ENCODE assay signal across 8 cellular contexts in genomic region chr3:51718547-51719412, GRCh38. TPM values are rescaled to one million over a fixed set of nuclear protein-coding genes. Genes with fewer than 3 reads are reported as not detected.
A peak's percentile ranks its signal among the peaks of the same experiment; 100 is the strongest.
DNase-seq lines count a peak whose midpoint lies in the region; ATAC-seq and TF ChIP-seq lines count a peak whose summit lies in the region.

No MANE protein-coding gene starts in this region.

- H3K4ac ChIP-seq in neuronal stem cell (ENCODE audit: low read length) = no peak overlapping the region

- H3K79me1 ChIP-seq in neuronal stem cell (ENCODE audit: low read depth, low read length) = no peaks in the 10 kb centered on the region

- DNase-seq in GDM1 (lab: John Stamatoyannopoulos, UW) (peak; percentile 61), NCI-H510A treated with DMSO at 0.1 percent for 48 hours (lab: John Stamatoyannopoulos, UW) (peak; percentile 62), fibroblast of the aortic adventitia (ENCODE audit: low read depth) (peak; percentile 17), neuronal stem cell (ENCODE audit: low spot score) (peak; percentile 63), NCI-H128 (lab: John Stamatoyannopoulos, UW; ENCODE audit: unreplicated experiment) (no peak)
- DNase-seq in activated CD8-positive, alpha-beta memory T cell treated with anti-CD3 and anti-CD28 coated beads for 48 hours (ENCODE audit: low read depth in 2 of 3, low spot score in 2 of 3) = peak; percentile 38 to 55 (median 47)

- H3K9me3 ChIP-seq in neuronal stem cell (replicated peaks in 1 of 2; ENCODE audit: control insufficient read depth in 2 of 2, insufficient read depth in 1 of 2, low read depth in 1 of 2, low read length in 2 of 2) = no peaks in the 10 kb centered on the region

- H3K4me3 ChIP-seq in fibroblast of the aortic adventitia (ENCODE audit: low read depth, low read length) = no peak overlapping the region
- no peak overlapping the region for H3K4me3 ChIP-seq in neuronal stem cell (ENCODE audit: low read length in 2 of 2)

- peak; percentile 59 for TF ChIP-seq CTCF in fibroblast of the aortic adventitia (IDR thresholded peaks at IDR 0.05; ENCODE audit: insufficient read depth, low read length)

- H4K91ac ChIP-seq in neuronal stem cell (ENCODE audit: low read depth, low read length, poor library complexity) = no peak overlapping the region

- no peak overlapping the region for H2BK12ac ChIP-seq in neuronal stem cell (ENCODE audit: low read length)

- H4K8ac ChIP-seq in neuronal stem cell (ENCODE audit: low read depth, low read length) = no peak overlapping the region

- H3K27ac ChIP-seq in neuronal stem cell (replicated peaks; ENCODE audit: low read length) = no peak overlapping the region

- no peak overlapping the region for H2AFZ ChIP-seq in neuronal stem cell (ENCODE audit: low read length)

- H3K23ac ChIP-seq in neuronal stem cell (ENCODE audit: low read depth, low read length, poor library complexity) = no peak overlapping the region

- no CpG with 5 or more reads among the region's 16 CpGs for WGBS in neuronal stem cell (ENCODE audit: extremely low coverage in 2 of 2, insufficient read length in 2 of 2, insufficient replicate concordance in 1 of 2), 2 donors

- H2BK120ac ChIP-seq in neuronal stem cell (ENCODE audit: low read depth, low read length) = no peak overlapping the region

- peaks cover 6 to 11% of the 10 kb centered on the region in 2 donors for H3K36me3 ChIP-seq in neuronal stem cell (replicated peaks in 1 of 2; ENCODE audit: control insufficient read depth in 2 of 2, insufficient read depth in 2 of 2, low read length in 2 of 2)

- H2BK15ac ChIP-seq in neuronal stem cell (ENCODE audit: low read length) = no peak overlapping the region

- no peaks in the 10 kb centered on the region for H3K4me1 ChIP-seq in neuronal stem cell (ENCODE audit: control insufficient read depth in 2 of 2, insufficient read depth in 1 of 2, low read depth in 1 of 2, low read length in 2 of 2)

- ATAC-seq in HG02981 (IDR thresholded peaks at IDR 0.05; ENCODE audit: unreplicated experiment) (peak; percentile 51), HG02840 (IDR thresholded peaks at IDR 0.05; ENCODE audit: low FRiP score, unreplicated experiment) (no peak)

- H3K9ac ChIP-seq in neuronal stem cell (ENCODE audit: low read depth, low read length, poor library complexity) = no peak overlapping the region

- peak overlapping the region; percentile 59 for H3K14ac ChIP-seq in neuronal stem cell (ENCODE audit: low read length)

- no peak overlapping the region for H3K4me2 ChIP-seq in neuronal stem cell (ENCODE audit: insufficient read depth, low read length, poor library complexity, severe bottlenecking)

- no peaks in the 10 kb centered on the region for H3K27me3 ChIP-seq in neuronal stem cell (ENCODE audit: control insufficient read depth in 3 of 3, insufficient read depth in 3 of 3, low read depth in 1 of 3, low read length in 3 of 3)

- peak overlapping the region; percentile 10 for H2AK5ac ChIP-seq in neuronal stem cell (ENCODE audit: low read depth, low read length)

- peak overlapping the region; percentile 89 for H2BK5ac ChIP-seq in neuronal stem cell (ENCODE audit: low read length)

- peak overlapping the region; percentile 27 for H3K18ac ChIP-seq in neuronal stem cell (ENCODE audit: low read length)

RNA-seq across cellular contexts. Expression of gene GRM2, which starts 11.9 kb away (rescaled TPM):
- total RNA-seq in fibroblast of the aortic adventitia (ENCODE audit: low replicate concordance) = under 0.01 and 0.25 TPM in 2 replicates
- 4.7 TPM for polyA plus RNA-seq in neuronal stem cell (2013, experiment 1 of 2)
- 4.3 TPM for polyA plus RNA-seq in neuronal stem cell (2013, experiment 2 of 2)

RNA-seq across cellular contexts. Expression of gene TEX264, which starts 47.7 kb away (rescaled TPM):
- 20.4 and 38.7 TPM in 2 replicates for total RNA-seq in fibroblast of the aortic adventitia (ENCODE audit: low replicate concordance)
- 4.3 TPM for polyA plus RNA-seq in neuronal stem cell (2013, experiment 1 of 2)
- 4.1 TPM for polyA plus RNA-seq in neuronal stem cell (2013, experiment 2 of 2)
